24 cellular contexts compared by ENCODE assay signal in the genomic region with DNA sequence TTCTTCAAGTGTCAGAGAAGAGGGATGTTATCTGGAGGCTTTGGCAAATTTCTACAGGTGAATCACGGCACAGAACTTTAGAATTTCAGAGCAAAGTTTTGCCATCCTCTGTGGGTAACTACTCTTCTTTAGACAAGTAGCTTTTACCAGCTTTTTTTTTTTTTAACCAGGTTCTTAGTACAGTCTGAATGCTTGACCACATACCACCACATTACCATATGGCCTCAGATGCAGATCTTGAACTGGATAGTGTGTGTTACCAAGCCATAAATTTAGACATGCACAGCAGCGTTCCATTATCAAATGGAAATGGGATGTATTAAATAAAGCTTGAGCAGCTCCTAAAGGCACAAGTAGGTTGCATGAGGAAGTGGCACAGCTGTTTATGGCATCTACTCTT. TPM values are rescaled to one million over a fixed set of nuclear protein-coding genes. Genes with fewer than 3 reads are reported as not detected.
"Had no signal": no experiment of that assay in that cellular context is flagged by ENCODE, and none has a peak within 500 bp of the region (broad histone marks: within the 10 kb centered on the region; RNA-seq: fewer than 3 reads in every experiment).

No MANE protein-coding gene starts in this region.

- H3K36me3 Mint-ChIP-seq: activated CD4-positive, alpha-beta memory T cell treated with anti-CD3 and anti-CD28 coated beads for 36 hours; activated naive CD8-positive, alpha-beta T cell; mesothelial cell of epicardium; natural killer cell had no signal

- H3K36me3 ChIP-seq: colonic mucosa, esophagus squamous epithelium, gastrocnemius medialis, left ventricle myocardium inferior, pancreas, stomach, transverse colon had no signal

- DNase-seq: activated CD4-positive, alpha-beta memory T cell treated with anti-CD3 and anti-CD28 coated beads for 36 hours; activated CD4-positive, alpha-beta T cell treated with anti-CD3 and anti-CD28 coated beads for 48 hours; activated naive CD4-positive, alpha-beta T cell; activated T-cell treated with anti-CD3 and anti-CD28 coated beads, Interleukin-2, amount 50 U/mL, for 24 hours; amniotic stem cell; colonic mucosa; esophagus squamous epithelium; gastrocnemius medialis; hippocampal formation; left ventricle myocardium inferior; natural killer cell; pancreas; psoas muscle; right cardiac atrium; stimulated activated CD4-positive, alpha-beta T cell treated with anti-CD3 and anti-CD28 coated beads, Interleukin-12 subunit alpha, Interleukin-12 subunit beta, amount 100 ng/mL, for 4 hours; stomach; T-helper 17 cell; transverse colon had no signal

- H3K9me3 Mint-ChIP-seq: activated CD4-positive, alpha-beta memory T cell treated with anti-CD3 and anti-CD28 coated beads for 36 hours; activated T-cell treated with anti-CD3 and anti-CD28 coated beads, Interleukin-2, amount 50 U/mL, for 24 hours; activated T-helper 17 cell treated with anti-CD3 and anti-CD28 coated beads, Interleukin-2, amount 50 U/mL, for 72 hours; mesothelial cell of epicardium; natural killer cell; stimulated activated effector memory CD8-positive, alpha-beta T cell treated with anti-CD3 and anti-CD28 coated beads, Interleukin-12 subunit alpha, Interleukin-12 subunit beta, amount 100 ng/mL, for 72 hours had no signal

- H3K9me3 ChIP-seq: colonic mucosa, esophagus squamous epithelium, gastrocnemius medialis, left ventricle myocardium inferior, pancreas, psoas muscle, transverse colon had no signal

- ATAC-seq: activated T-helper 17 cell treated with anti-CD3 and anti-CD28 coated beads, Interleukin-2, amount 50 U/mL, for 72 hours; gastrocnemius medialis; pancreas; psoas muscle; right cardiac atrium; stimulated activated effector memory CD8-positive, alpha-beta T cell treated with anti-CD3 and anti-CD28 coated beads, Interleukin-12 subunit alpha, Interleukin-12 subunit beta, amount 100 ng/mL, for 72 hours; T-helper 17 cell had no signal

- H3K4me1 ChIP-seq: colonic mucosa, gastrocnemius medialis, pancreas, psoas muscle, transverse colon had no signal

- H3K4me3 Mint-ChIP-seq: activated CD4-positive, alpha-beta memory T cell treated with anti-CD3 and anti-CD28 coated beads for 36 hours; activated naive CD8-positive, alpha-beta T cell; activated T-cell treated with anti-CD3 and anti-CD28 coated beads, Interleukin-2, amount 50 U/mL, for 24 hours; activated T-helper 17 cell treated with anti-CD3 and anti-CD28 coated beads, Interleukin-2, amount 50 U/mL, for 72 hours; mesothelial cell of epicardium; natural killer cell; stimulated activated effector memory CD8-positive, alpha-beta T cell treated with anti-CD3 and anti-CD28 coated beads, Interleukin-12 subunit alpha, Interleukin-12 subunit beta, amount 100 ng/mL, for 72 hours; T-helper 17 cell had no signal

- H3K27ac Mint-ChIP-seq: activated CD4-positive, alpha-beta memory T cell treated with anti-CD3 and anti-CD28 coated beads for 36 hours; activated naive CD8-positive, alpha-beta T cell; activated T-cell treated with anti-CD3 and anti-CD28 coated beads, Interleukin-2, amount 50 U/mL, for 24 hours; activated T-helper 17 cell treated with anti-CD3 and anti-CD28 coated beads, Interleukin-2, amount 50 U/mL, for 72 hours; mesothelial cell of epicardium; natural killer cell; stimulated activated effector memory CD8-positive, alpha-beta T cell treated with anti-CD3 and anti-CD28 coated beads, Interleukin-12 subunit alpha, Interleukin-12 subunit beta, amount 100 ng/mL, for 72 hours; T-helper 17 cell had no signal

- H3K4me3 ChIP-seq: colonic mucosa, esophagus squamous epithelium, gastrocnemius medialis, left ventricle myocardium inferior, pancreas, psoas muscle, stomach, transverse colon had no signal

- H3K4me1 Mint-ChIP-seq: T-helper 17 cell had no signal

RNA-seq across cellular contexts. Expression of gene PRSS16, which starts 38.3 kb away (rescaled TPM):
- total RNA-seq: gastrocnemius medialis, lung microvascular endothelial cell, psoas muscle, temporal lobe had no signal
